ENCODE assay signal across 20 cellular contexts in genomic region chr1:67801903-67802302, GRCh38.
A peak's percentile ranks its signal among the peaks of the same experiment; 100 is the strongest.
DNase-seq lines count a peak whose midpoint lies in the region; ATAC-seq lines count a peak whose summit lies in the region.
"Had no signal": no experiment of that assay in that cellular context is flagged by ENCODE, and none has a peak within 500 bp of the region (broad histone marks: within the 10 kb centered on the region; RNA-seq: fewer than 3 reads in every experiment).

No MANE protein-coding gene starts in this region.

- no peak overlapping the region for H3K4me3 ChIP-seq in adipocyte (ENCODE audit: low read length)
- H3K4me3 ChIP-seq: adrenal gland, esophagus squamous epithelium had no signal

- DNase-seq in HK-2 (ENCODE audit: unreplicated experiment) (peak; percentile 57), adipocyte (ENCODE audit: low read depth) (peak; percentile 50), kidney tubule cell (ENCODE audit: low spot score) (peak; percentile 96), NCI-H146 (lab: John Stamatoyannopoulos, UW) (no peak)
- DNase-seq: activated CD4-positive, alpha-beta T cell treated with anti-CD3 and anti-CD28 coated beads for 36 hours; adrenal gland; Caco-2; esophagus squamous epithelium; H9; left ventricle myocardium superior; NCI-H1092; NCI-H2081; NK-92 treated with Interleukin-12 subunit alpha and Interleukin-12 subunit beta, amount 100 ng/mL, for 24 hours; stimulated activated naive CD8-positive, alpha-beta T cell treated with anti-CD3 and anti-CD28 coated beads, Interleukin-15, Interleukin-2, amounts not matched to agents 100 U/mL and 50 U/mL, for 24 hours; trophoblast cell had no signal

- peaks cover 9% of the 10 kb centered on the region for H3K36me3 ChIP-seq in adipocyte (ENCODE audit: control insufficient read depth, insufficient read depth, low read length, severe bottlenecking)
- H3K36me3 ChIP-seq: adrenal gland had no signal

- H3K4me1 ChIP-seq in adipocyte (ENCODE audit: control insufficient read depth, insufficient read depth, low read length) = peaks cover 45% of the 10 kb centered on the region

- H3K9me3 ChIP-seq in adipocyte (ENCODE audit: control insufficient read depth, low read length) = no peaks in the 10 kb centered on the region
- H3K9me3 ChIP-seq: Caco-2, esophagus squamous epithelium had no signal

- no peaks in the 10 kb centered on the region for H3K27me3 ChIP-seq in adipocyte (replicated peaks; ENCODE audit: control insufficient read depth, insufficient read depth, low read length)
- H3K27me3 ChIP-seq: adrenal gland, esophagus squamous epithelium had no signal

- no peak overlapping the region for H3K9ac ChIP-seq in adipocyte (ENCODE audit: low read length)
- H3K9ac ChIP-seq: KMS-11 had no signal

- no peak for ATAC-seq in HG03565 (IDR thresholded peaks at IDR 0.05; ENCODE audit: unreplicated experiment)
- ATAC-seq in HG03378 (IDR thresholded peaks at IDR 0.05; ENCODE audit: unreplicated experiment) = no peak
- ATAC-seq in HG03025 (IDR thresholded peaks at IDR 0.05; ENCODE audit: low FRiP score, unreplicated experiment) = no peak
- ATAC-seq: activated CD4-positive, alpha-beta T cell treated with anti-CD3 and anti-CD28 coated beads for 36 hours; activated T-helper 17 cell treated with anti-CD3 and anti-CD28 coated beads, Interleukin-2, amount 50 U/mL, for 72 hours had no signal
